ENCODE assay signal across 1 cellular context in genomic region chr10:32197423-32197822, GRCh38.
TF ChIP-seq lines count a peak whose summit lies in the region.

No MANE protein-coding gene starts in this region.

TF ChIP-seq in SK-N-SH, 30 proteins besides CTCF, POLR2A, EP300 and RAD21:
- no peak for TF ChIP-seq REST (IDR thresholded peaks at IDR 0.05; ENCODE audit: low read depth, low read length)
- no peak for TF ChIP-seq ZBTB33 (IDR thresholded peaks at IDR 0.05; ENCODE audit: borderline replicate concordance, low read depth)
- TF ChIP-seq, protein P1, sequence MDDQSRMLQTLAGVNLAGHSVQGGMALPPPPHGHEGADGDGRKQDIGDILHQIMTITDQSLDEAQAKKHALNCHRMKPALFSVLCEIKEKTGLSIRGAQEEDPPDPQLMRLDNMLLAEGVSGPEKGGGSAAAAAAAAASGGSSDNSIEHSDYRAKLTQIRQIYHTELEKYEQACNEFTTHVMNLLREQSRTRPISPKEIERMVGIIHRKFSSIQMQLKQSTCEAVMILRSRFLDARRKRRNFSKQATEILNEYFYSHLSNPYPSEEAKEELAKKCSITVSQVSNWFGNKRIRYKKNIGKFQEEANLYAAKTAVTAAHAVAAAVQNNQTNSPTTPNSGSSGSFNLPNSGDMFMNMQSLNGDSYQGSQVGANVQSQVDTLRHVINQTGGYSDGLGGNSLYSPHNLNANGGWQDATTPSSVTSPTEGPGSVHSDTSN (IDR thresholded peaks at IDR 0.05): peak; percentile 52; the same call in 1 of the 2 replicates
- TF ChIP-seq FOSL2 (IDR thresholded peaks at IDR 0.05; ENCODE audit: borderline replicate concordance, low read depth): no peak
- peak; percentile 52; the same call in 1 of the 2 replicates for TF ChIP-seq RXRA (IDR thresholded peaks at IDR 0.05; ENCODE audit: borderline replicate concordance, low read depth)
- no peak for TF ChIP-seq RCOR1 (IDR thresholded peaks at IDR 0.05; ENCODE audit: low read length)
- TF ChIP-seq, protein P2, sequence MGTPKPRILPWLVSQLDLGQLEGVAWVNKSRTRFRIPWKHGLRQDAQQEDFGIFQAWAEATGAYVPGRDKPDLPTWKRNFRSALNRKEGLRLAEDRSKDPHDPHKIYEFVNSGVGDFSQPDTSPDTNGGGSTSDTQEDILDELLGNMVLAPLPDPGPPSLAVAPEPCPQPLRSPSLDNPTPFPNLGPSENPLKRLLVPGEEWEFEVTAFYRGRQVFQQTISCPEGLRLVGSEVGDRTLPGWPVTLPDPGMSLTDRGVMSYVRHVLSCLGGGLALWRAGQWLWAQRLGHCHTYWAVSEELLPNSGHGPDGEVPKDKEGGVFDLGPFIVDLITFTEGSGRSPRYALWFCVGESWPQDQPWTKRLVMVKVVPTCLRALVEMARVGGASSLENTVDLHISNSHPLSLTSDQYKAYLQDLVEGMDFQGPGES (IDR thresholded peaks at IDR 0.05; ENCODE audit: low read depth, low read length): no peak
- TF ChIP-seq, protein P3, sequence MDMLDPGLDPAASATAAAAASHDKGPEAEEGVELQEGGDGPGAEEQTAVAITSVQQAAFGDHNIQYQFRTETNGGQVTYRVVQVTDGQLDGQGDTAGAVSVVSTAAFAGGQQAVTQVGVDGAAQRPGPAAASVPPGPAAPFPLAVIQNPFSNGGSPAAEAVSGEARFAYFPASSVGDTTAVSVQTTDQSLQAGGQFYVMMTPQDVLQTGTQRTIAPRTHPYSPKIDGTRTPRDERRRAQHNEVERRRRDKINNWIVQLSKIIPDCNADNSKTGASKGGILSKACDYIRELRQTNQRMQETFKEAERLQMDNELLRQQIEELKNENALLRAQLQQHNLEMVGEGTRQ (IDR thresholded peaks at IDR 0.05; ENCODE audit: borderline replicate concordance, low read depth, low read length): no peak
- peak; percentile 53; the same call in 1 of the 2 replicates for TF ChIP-seq TEAD4 (IDR thresholded peaks at IDR 0.05; ENCODE audit: borderline replicate concordance, insufficient read depth)
- no peak for TF ChIP-seq RFX5 (IDR thresholded peaks at IDR 0.05; ENCODE audit: low read length)
- no peak for TF ChIP-seq ELF1 (IDR thresholded peaks at IDR 0.05)
